Comparison of ENCODE assay signal across 8 cellular contexts in the genomic region with DNA sequence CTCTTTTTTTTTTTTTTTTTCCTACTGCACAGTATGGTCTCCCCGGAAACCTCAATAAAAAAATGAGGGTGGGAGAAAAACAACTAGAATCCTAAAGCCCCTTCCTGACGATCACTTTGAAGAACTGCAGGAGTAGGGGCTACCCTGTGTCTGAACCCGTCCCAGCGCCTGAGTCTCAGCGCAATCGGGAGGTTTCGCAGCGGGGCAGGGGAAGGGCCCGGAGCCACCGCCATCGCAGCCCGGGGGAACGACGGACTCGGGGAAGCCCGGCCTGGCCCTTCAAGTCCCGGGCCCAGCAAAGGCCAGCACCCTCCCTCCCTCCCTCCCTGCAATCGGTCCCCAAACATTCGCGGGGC. TPM values are rescaled to one million over a fixed set of nuclear protein-coding genes. Genes with fewer than 3 reads are reported as not detected.
A peak's percentile ranks its signal among the peaks of the same experiment; 100 is the strongest.
DNase-seq lines count a peak whose midpoint lies in the region; ATAC-seq and TF ChIP-seq lines count a peak whose summit lies in the region.

No MANE protein-coding gene starts in this region.

- no peak for DNase-seq in activated CD8-positive, alpha-beta memory T cell treated with anti-CD3 and anti-CD28 coated beads, Interleukin-2, amount 10 ng/mL, durations not matched to agents 7 days and 5 days
- no peak for DNase-seq in activated CD8-positive, alpha-beta memory T cell treated with anti-CD3 and anti-CD28 coated beads for 24 hours
- DNase-seq in Panc1 (ENCODE audit: low read depth, low spot score): no peak
- DNase-seq in endodermal cell: no peak
- no peak for DNase-seq in NCI-H2029 treated with DMSO at 0.1 percent for 48 hours (lab: John Stamatoyannopoulos, UW)
- no peak for DNase-seq in globus pallidus (ENCODE audit: low spot score)

- POLR2A ChIA-PET in Panc1 (lab: Charles Lee): no interaction called here

- peaks cover 29% of the 10 kb centered on the region for H3K4me1 Mint-ChIP-seq in activated CD8-positive, alpha-beta memory T cell treated with anti-CD3 and anti-CD28 coated beads, Interleukin-2, amount 10 ng/mL, durations not matched to agents 7 days and 5 days
- peaks cover 5% of the 10 kb centered on the region for H3K4me1 Mint-ChIP-seq in endodermal cell

- 0% methylated on average over 12 to 20 of the region's 20 CpGs for WGBS in endodermal cell (ENCODE audit: insufficient coverage in 1 of 2, insufficient read length in 1 of 2), 2 experiments

- peak overlapping the region; percentile 95 for H3K27ac ChIP-seq in Panc1 (ENCODE audit: low read length)
- H3K27ac ChIP-seq in endodermal cell (ENCODE audit: low read depth, low read length): peak overlapping the region; percentile 84

- ATAC-seq in activated CD8-positive, alpha-beta memory T cell treated with anti-CD3 and anti-CD28 coated beads, Interleukin-2, amount 10 ng/mL, durations not matched to agents 7 days and 5 days: peak; percentile 28
- peak; percentile 12 for ATAC-seq in HG02588 (IDR thresholded peaks at IDR 0.05; ENCODE audit: unreplicated experiment)
- ATAC-seq in Panc1: peak; percentile 44

- H3K27me3 ChIP-seq in Panc1 (ENCODE audit: control insufficient read depth, insufficient read depth, low read length) (no peaks in the 10 kb centered on the region), endodermal cell (ENCODE audit: control insufficient read depth, insufficient read depth, low read length, poor library complexity, severe bottlenecking) (no peaks in the 10 kb centered on the region), mucosa of stomach (ENCODE audit: control insufficient read depth, insufficient read depth, low read length) (no peaks in the 10 kb centered on the region)

- H3K9me3 Mint-ChIP-seq in activated CD8-positive, alpha-beta memory T cell treated with anti-CD3 and anti-CD28 coated beads, Interleukin-2, amount 10 ng/mL, durations not matched to agents 7 days and 5 days (ENCODE audit: low read depth): no peaks in the 10 kb centered on the region
- no peaks in the 10 kb centered on the region for H3K9me3 Mint-ChIP-seq in endodermal cell

- H3K4me1 ChIP-seq in Panc1 (ENCODE audit: control insufficient read depth, insufficient read depth, low read length) (peaks cover 9% of the 10 kb centered on the region; the same call in 1 of the 2 replicates), endodermal cell (ENCODE audit: control insufficient read depth, insufficient read depth, low read length) (peaks cover 12% of the 10 kb centered on the region), mucosa of stomach (ENCODE audit: control insufficient read depth, insufficient read depth, low read length) (no peaks in the 10 kb centered on the region)

- peak overlapping the region; percentile 80 to 87 for H3K4me3 ChIP-seq in Panc1 (ENCODE audit: low read depth in 2 of 2, low read length in 2 of 2)
- H3K4me3 ChIP-seq in endodermal cell (ENCODE audit: low read length): peak overlapping the region; percentile 97
- peak overlapping the region; percentile 84 for H3K4me3 ChIP-seq in mucosa of stomach (ENCODE audit: low read length)

- intact Hi-C loops in Panc1 (cut with micrococcal nuclease; ENCODE audit: unreplicated experiment): no loop called here

- H3K36me3 Mint-ChIP-seq in activated CD8-positive, alpha-beta memory T cell treated with anti-CD3 and anti-CD28 coated beads, Interleukin-2, amount 10 ng/mL, durations not matched to agents 7 days and 5 days: peaks cover 23% of the 10 kb centered on the region
- H3K36me3 Mint-ChIP-seq in endodermal cell (ENCODE audit: low read depth): peaks cover 27% of the 10 kb centered on the region

- H3K9me3 ChIP-seq in Panc1 (ENCODE audit: control insufficient read depth, insufficient read depth, low read depth, low read length) (no peaks in the 10 kb centered on the region), endodermal cell (ENCODE audit: control insufficient read depth, low read length) (no peaks in the 10 kb centered on the region), mucosa of stomach (ENCODE audit: control insufficient read depth, low read length) (no peaks in the 10 kb centered on the region)

- peak overlapping the region; percentile 93 for H3K4me3 Mint-ChIP-seq in activated CD8-positive, alpha-beta memory T cell treated with anti-CD3 and anti-CD28 coated beads, Interleukin-2, amount 10 ng/mL, durations not matched to agents 7 days and 5 days
- peak overlapping the region; percentile 93 for H3K4me3 Mint-ChIP-seq in endodermal cell

- no TSS peak for BruUV-seq in Panc1 (replicated peaks; lab: Mats Ljungman, UMichigan)

- peak overlapping the region; percentile 97 for H3K27ac Mint-ChIP-seq in activated CD8-positive, alpha-beta memory T cell treated with anti-CD3 and anti-CD28 coated beads, Interleukin-2, amount 10 ng/mL, durations not matched to agents 7 days and 5 days
- peak overlapping the region; percentile 99 for H3K27ac Mint-ChIP-seq in endodermal cell

- H3K36me3 ChIP-seq in Panc1 (ENCODE audit: control insufficient read depth, insufficient read depth, low read length): peaks cover 8% of the 10 kb centered on the region
- H3K36me3 ChIP-seq in endodermal cell (ENCODE audit: control insufficient read depth, insufficient read depth, low read length): peaks cover 34% of the 10 kb centered on the region
- no peaks in the 10 kb centered on the region for H3K36me3 ChIP-seq in mucosa of stomach (ENCODE audit: control insufficient read depth, insufficient read depth, low read length)

- H3K27me3 Mint-ChIP-seq in activated CD8-positive, alpha-beta memory T cell treated with anti-CD3 and anti-CD28 coated beads, Interleukin-2, amount 10 ng/mL, durations not matched to agents 7 days and 5 days: no peaks in the 10 kb centered on the region
- no peaks in the 10 kb centered on the region for H3K27me3 Mint-ChIP-seq in endodermal cell (ENCODE audit: insufficient read depth)

- no peak for TF ChIP-seq CTCF in Panc1 (IDR thresholded peaks at IDR 0.05)
- no peak for TF ChIP-seq CTCF in endodermal cell (conservative IDR thresholded peaks at IDR 0.05)

- CTCF ChIA-PET in activated CD8-positive, alpha-beta memory T cell treated with anti-CD3 and anti-CD28 coated beads, Interleukin-2, amount 10 ng/mL, durations not matched to agents 7 days and 5 days (lab: Charles Lee): interaction anchor here (0.7 to 3.0 kb wide), 4 partner anchors 9 to 38 kb away, joined by 3 to 24 read pairs (median 3); no protein-coding TSS in a partner anchor
- CTCF ChIA-PET in Panc1 (lab: Charles Lee): no interaction called here

- in situ Hi-C loops in Panc1 (cut with HindIII; ENCODE audit: low pct_unique_long_range_greater_than_20kb, low sequenced_read_pairs): no loop called here

- H3K9ac ChIP-seq in endodermal cell (ENCODE audit: extremely low read depth, low read length, poor library complexity, severe bottlenecking) (peak overlapping the region; percentile 91), mucosa of stomach (ENCODE audit: low read length) (peak overlapping the region; percentile 83)

RNA-seq across cellular contexts. Expression of a gene that starts 0.4 kb away (rescaled TPM):
- total RNA-seq in activated CD8-positive, alpha-beta memory T cell treated with anti-CD3 and anti-CD28 coated beads, Interleukin-2, amount 10 ng/mL, durations not matched to agents 7 days and 5 days: 100 to 1,000 TPM in 1 of 2 experiments, 10 to 100 TPM in 1; 82.0 to 108 TPM
- total RNA-seq in Panc1 (2021; ENCODE audit: unreplicated experiment) (121 TPM), endodermal cell (100 to 1,000 TPM; 118 to 134 TPM)
- polyA plus RNA-seq in Panc1 (2012; ENCODE audit: insufficient read length): 170 TPM
- 109 TPM for polyA plus RNA-seq in endodermal cell (2013, experiment 1 of 2)
- polyA plus RNA-seq in endodermal cell (2013, experiment 2 of 2): 91.7 TPM

RNA-seq across cellular contexts. Expression of a gene that starts 34.7 kb away (rescaled TPM):
- 10 to 100 TPM; 28.2 to 28.8 TPM for total RNA-seq in activated CD8-positive, alpha-beta memory T cell treated with anti-CD3 and anti-CD28 coated beads, Interleukin-2, amount 10 ng/mL, durations not matched to agents 7 days and 5 days
- total RNA-seq in Panc1 (2021; ENCODE audit: unreplicated experiment) (25.2 TPM), endodermal cell (10 to 100 TPM; 27.6 to 31.7 TPM)
- 32.3 TPM for polyA plus RNA-seq in Panc1 (2012; ENCODE audit: insufficient read length)
- 18.6 TPM for polyA plus RNA-seq in endodermal cell (2013, experiment 1 of 2)
- 15.6 TPM for polyA plus RNA-seq in endodermal cell (2013, experiment 2 of 2)
